ENCODE assay signal across 14 cellular contexts in the genomic region with DNA sequence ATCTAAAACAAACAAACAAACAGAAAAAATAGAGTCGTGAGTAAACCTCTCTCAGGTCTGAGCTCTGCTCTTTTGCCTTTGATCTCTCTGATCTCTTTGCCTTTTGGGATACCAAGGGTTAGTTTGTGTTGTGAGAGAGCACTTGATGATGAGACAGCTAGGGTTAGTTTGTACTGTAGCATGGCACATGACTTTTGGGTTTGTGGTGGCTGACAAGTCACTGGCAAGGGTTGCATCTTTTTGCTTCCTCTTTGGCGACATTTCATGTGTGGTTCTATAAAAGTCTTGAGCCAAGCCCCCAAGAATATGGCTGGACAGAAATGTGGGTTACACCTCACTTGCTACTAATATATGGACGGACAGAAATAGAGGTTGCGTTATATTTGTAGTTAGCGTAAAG.
"Had no signal": no experiment of that assay in that cellular context is flagged by ENCODE, and none has a peak within 500 bp of the region (broad histone marks: within the 10 kb centered on the region; RNA-seq: fewer than 3 reads in every experiment).

No MANE protein-coding gene starts in this region.

- H3K36me3 Mint-ChIP-seq: activated CD4-positive, alpha-beta memory T cell treated with anti-CD3 and anti-CD28 coated beads for 36 hours; activated naive CD4-positive, alpha-beta T cell treated with anti-CD3 and anti-CD28 coated beads, Interleukin-2, amount 10 ng/mL, durations not matched to agents 7 days and 5 days had no signal

- H3K27ac ChIP-seq: ascending aorta, breast epithelium, foreskin keratinocyte, uterus, VCaP had no signal

- H3K27me3 Mint-ChIP-seq: activated CD4-positive, alpha-beta memory T cell treated with anti-CD3 and anti-CD28 coated beads for 36 hours; activated CD4-positive, alpha-beta T cell treated with anti-CD3 and anti-CD28 coated beads for 36 hours; activated T-cell treated with anti-CD3 and anti-CD28 coated beads, Interleukin-2, amount 50 U/mL, for 24 hours had no signal

- H3K27me3 ChIP-seq: ascending aorta, breast epithelium, foreskin keratinocyte, uterus had no signal

- H3K4me1 Mint-ChIP-seq: activated CD4-positive, alpha-beta T cell treated with anti-CD3 and anti-CD28 coated beads for 36 hours; activated naive CD4-positive, alpha-beta T cell treated with anti-CD3 and anti-CD28 coated beads, Interleukin-2, amount 10 ng/mL, durations not matched to agents 7 days and 5 days; nephron had no signal

- ATAC-seq: activated CD4-positive, alpha-beta T cell treated with anti-CD3 and anti-CD28 coated beads for 36 hours; foreskin keratinocyte; sciatic nerve had no signal

- H3K9me3 Mint-ChIP-seq: activated CD4-positive, alpha-beta memory T cell treated with anti-CD3 and anti-CD28 coated beads for 36 hours; activated naive CD4-positive, alpha-beta T cell treated with anti-CD3 and anti-CD28 coated beads, Interleukin-2, amount 10 ng/mL, durations not matched to agents 7 days and 5 days; activated T-cell treated with anti-CD3 and anti-CD28 coated beads, Interleukin-2, amount 50 U/mL, for 24 hours; nephron had no signal

- H3K4me3 ChIP-seq: ascending aorta, breast epithelium, uterus had no signal

- H3K4me3 Mint-ChIP-seq: activated CD4-positive, alpha-beta memory T cell treated with anti-CD3 and anti-CD28 coated beads for 36 hours; activated CD4-positive, alpha-beta T cell treated with anti-CD3 and anti-CD28 coated beads for 36 hours; activated naive CD4-positive, alpha-beta T cell treated with anti-CD3 and anti-CD28 coated beads, Interleukin-2, amount 10 ng/mL, durations not matched to agents 7 days and 5 days; activated T-cell treated with anti-CD3 and anti-CD28 coated beads, Interleukin-2, amount 50 U/mL, for 24 hours; nephron had no signal

- DNase-seq: activated CD4-positive, alpha-beta memory T cell treated with anti-CD3 and anti-CD28 coated beads for 36 hours; activated CD4-positive, alpha-beta T cell treated with anti-CD3 and anti-CD28 coated beads for 36 hours; activated naive CD4-positive, alpha-beta T cell treated with anti-CD3 and anti-CD28 coated beads, Interleukin-2, amount 10 ng/mL, durations not matched to agents 7 days and 5 days; activated T-cell treated with anti-CD3 and anti-CD28 coated beads, Interleukin-2, amount 50 U/mL, for 24 hours; cerebellar nuclear complex; effector CD8-positive, alpha-beta T cell; foreskin keratinocyte; occipital lobe; uterus had no signal

- H3K27ac Mint-ChIP-seq: activated CD4-positive, alpha-beta memory T cell treated with anti-CD3 and anti-CD28 coated beads for 36 hours; activated CD4-positive, alpha-beta T cell treated with anti-CD3 and anti-CD28 coated beads for 36 hours; activated naive CD4-positive, alpha-beta T cell treated with anti-CD3 and anti-CD28 coated beads, Interleukin-2, amount 10 ng/mL, durations not matched to agents 7 days and 5 days; activated T-cell treated with anti-CD3 and anti-CD28 coated beads, Interleukin-2, amount 50 U/mL, for 24 hours; nephron had no signal
